1 cellular context compared by ENCODE assay signal in genomic region chr5:142175039-142175438, GRCh38.
TF ChIP-seq lines count a peak whose summit lies in the region.

No MANE protein-coding gene starts in this region.

TF ChIP-seq in HepG2, 621 proteins besides CTCF, POLR2A, EP300 and RAD21 (continued from another document):
- no peak for TF ChIP-seq MXD1 (CRISPR knock-in tag; IDR thresholded peaks at IDR 0.05)
- TF ChIP-seq UBTF (CRISPR knock-in tag; IDR thresholded peaks at IDR 0.05) = no peak
- TF ChIP-seq TARDBP (CRISPR knock-in tag; IDR thresholded peaks at IDR 0.05) = no peak
- TF ChIP-seq HOXA9 (CRISPR knock-in tag; IDR thresholded peaks at IDR 0.05; ENCODE audit: borderline replicate concordance) = no peak
